ENCODE assay signal across 8 cellular contexts in the genomic region with DNA sequence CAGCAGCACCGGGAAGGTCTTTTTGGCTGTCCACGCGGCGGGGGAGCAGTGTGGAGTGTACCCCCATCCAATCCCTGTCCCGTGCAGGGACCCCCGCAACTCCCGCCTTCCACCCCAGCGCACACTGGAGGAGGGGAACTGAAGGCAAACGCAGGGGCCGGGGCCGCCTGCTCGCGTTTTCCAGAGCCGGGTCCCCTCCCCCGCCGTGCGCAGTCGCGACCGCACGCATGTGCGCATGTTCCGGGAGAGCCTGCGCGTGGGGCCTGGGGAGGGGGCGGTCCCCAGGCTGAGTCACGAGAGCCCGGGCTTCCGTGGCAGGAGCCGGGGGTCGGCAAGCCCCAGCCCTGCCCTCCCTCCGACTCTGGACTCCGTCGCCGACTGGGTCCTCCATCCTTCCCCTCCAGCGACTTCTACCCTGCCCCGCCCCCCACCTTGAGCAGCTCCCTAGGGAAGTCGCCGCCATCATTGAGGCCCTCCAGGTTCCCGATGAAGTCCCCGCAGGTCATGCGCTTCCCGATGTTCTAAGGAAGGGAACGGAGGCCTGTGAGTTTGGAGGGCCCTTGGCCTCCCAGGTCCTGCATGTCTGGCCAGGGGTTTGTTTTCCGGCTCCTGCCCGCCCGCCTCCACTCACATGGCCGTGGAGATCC. TPM values are rescaled to one million over a fixed set of nuclear protein-coding genes. Genes with fewer than 3 reads are reported as not detected.
DNase-seq lines count a peak whose midpoint lies in the region; ATAC-seq and TF ChIP-seq lines count a peak whose summit lies in the region.

No MANE protein-coding gene starts in this region.

- peaks cover 0 to 4% (median 0%) of the 10 kb centered on the region in 5 experiments for H3K9me3 Mint-ChIP-seq in brain
- no peaks in the 10 kb centered on the region for H3K9me3 Mint-ChIP-seq in memory B cell
- no peaks in the 10 kb centered on the region for H3K9me3 Mint-ChIP-seq in stimulated activated naive CD8-positive, alpha-beta T cell treated with anti-CD3 and anti-CD28 coated beads, Interleukin-15, Interleukin-2, amounts not matched to agents 100 ng/mL and 50 ng/mL, for 24 hours

- H3K27ac Mint-ChIP-seq in T-helper 17 cell (peak overlapping the region; percentile 79), brain (peak overlapping the region; percentile 78 to 98 (median 87)), memory B cell (no peak overlapping the region)
- H3K27ac Mint-ChIP-seq in stimulated activated naive CD8-positive, alpha-beta T cell treated with anti-CD3 and anti-CD28 coated beads, Interleukin-15, Interleukin-2, amounts not matched to agents 100 ng/mL and 50 ng/mL, for 24 hours: peak overlapping the region; percentile 85

- peaks cover 31% of the 10 kb centered on the region for H3K4me1 Mint-ChIP-seq in T-helper 17 cell
- peaks cover 79% of the 10 kb centered on the region for H3K4me1 Mint-ChIP-seq in brain
- peaks cover 28% of the 10 kb centered on the region for H3K4me1 Mint-ChIP-seq in memory B cell
- peaks cover 36% of the 10 kb centered on the region for H3K4me1 Mint-ChIP-seq in stimulated activated naive CD8-positive, alpha-beta T cell treated with anti-CD3 and anti-CD28 coated beads, Interleukin-15, Interleukin-2, amounts not matched to agents 100 ng/mL and 50 ng/mL, for 24 hours (ENCODE audit: low read depth)

- DNase-seq in T-helper 17 cell (peak in 1 of 3 donors; percentile 28), memory B cell (ENCODE audit: low spot score in 2 of 2) (peak in 1 of 2 donors; percentile 13), NCI-H1048 (lab: John Stamatoyannopoulos, UW) (no peak), SW480 (ENCODE audit: low spot score) (no peak)

- ATAC-seq in T-helper 17 cell: peak; percentile 5
- ATAC-seq in memory B cell (ENCODE audit: low read depth): no peak
- no peak for ATAC-seq in GM18870 (IDR thresholded peaks at IDR 0.05; ENCODE audit: unreplicated experiment)
- no peak for ATAC-seq in GM21529 (IDR thresholded peaks at IDR 0.05; ENCODE audit: unreplicated experiment)

- peak overlapping the region; percentile 90 for H3K4me3 Mint-ChIP-seq in T-helper 17 cell
- H3K4me3 Mint-ChIP-seq in brain: peak overlapping the region; percentile 81 to 89 (median 83)
- peak overlapping the region; percentile 66 for H3K4me3 Mint-ChIP-seq in memory B cell
- H3K4me3 Mint-ChIP-seq in stimulated activated naive CD8-positive, alpha-beta T cell treated with anti-CD3 and anti-CD28 coated beads, Interleukin-15, Interleukin-2, amounts not matched to agents 100 ng/mL and 50 ng/mL, for 24 hours: peak overlapping the region; percentile 83

- H3K36me3 Mint-ChIP-seq in T-helper 17 cell (ENCODE audit: low read depth): peaks cover 8% of the 10 kb centered on the region
- peaks cover 4% of the 10 kb centered on the region for H3K36me3 Mint-ChIP-seq in brain
- no peaks in the 10 kb centered on the region for H3K36me3 Mint-ChIP-seq in memory B cell
- no peaks in the 10 kb centered on the region for H3K36me3 Mint-ChIP-seq in stimulated activated naive CD8-positive, alpha-beta T cell treated with anti-CD3 and anti-CD28 coated beads, Interleukin-15, Interleukin-2, amounts not matched to agents 100 ng/mL and 50 ng/mL, for 24 hours (ENCODE audit: low read depth)

- H3K9me3 ChIP-seq in T-helper 17 cell (ENCODE audit: control insufficient read depth, low read length, poor library complexity, severe bottlenecking): no peaks in the 10 kb centered on the region

- TF ChIP-seq CTCF in brain (conservative IDR thresholded peaks at IDR 0.05): no peak

- H3K27me3 Mint-ChIP-seq in T-helper 17 cell (peaks cover 43% of the 10 kb centered on the region), brain (peaks cover 10% of the 10 kb centered on the region), memory B cell (peaks cover 29% of the 10 kb centered on the region)
- H3K27me3 Mint-ChIP-seq in stimulated activated naive CD8-positive, alpha-beta T cell treated with anti-CD3 and anti-CD28 coated beads, Interleukin-15, Interleukin-2, amounts not matched to agents 100 ng/mL and 50 ng/mL, for 24 hours: peaks cover 29% of the 10 kb centered on the region

RNA-seq across cellular contexts. Expression of gene PSD, which starts 8.0 kb away (rescaled TPM):
- 1 to 10 TPM; 2.9 to 5.1 TPM for total RNA-seq in T-helper 17 cell
- polyA plus RNA-seq in brain (ENCODE audit: insufficient read depth, low read depth, low replicate concordance): 104 TPM

RNA-seq across cellular contexts. Expression of gene FBXL15, which starts 10.1 kb away (rescaled TPM):
- 10 to 100 TPM in 1 of 2 donors, 1 to 10 TPM in 1; 9.9 to 14.2 TPM for total RNA-seq in T-helper 17 cell
- polyA plus RNA-seq in brain (ENCODE audit: insufficient read depth, low read depth, low replicate concordance): 25.6 TPM

RNA-seq across cellular contexts. Expression of gene NFKB2, which starts 15.0 kb away (rescaled TPM):
- total RNA-seq in T-helper 17 cell: 100 to 1,000 TPM; 364 to 390 TPM
- polyA plus RNA-seq in brain (ENCODE audit: insufficient read depth, low read depth, low replicate concordance): 6.8 TPM

RNA-seq across cellular contexts. Expression of gene CUEDC2, which starts 21.8 kb away (rescaled TPM):
- total RNA-seq in T-helper 17 cell: 10 to 100 TPM; 27.4 to 30.7 TPM
- polyA plus RNA-seq in brain (ENCODE audit: insufficient read depth, low read depth, low replicate concordance): 213 TPM

RNA-seq across cellular contexts. Expression of gene C10orf95, which starts 40.8 kb away (rescaled TPM):
- under 1 TPM in 1 of 2 donors, not detected in 1; 0.50 TPM for total RNA-seq in T-helper 17 cell
- 0.53 TPM for polyA plus RNA-seq in brain (ENCODE audit: insufficient read depth, low read depth, low replicate concordance)
